8 cellular contexts compared by ENCODE assay signal in genomic region chr20:44746367-44747165, GRCh38. TPM values are rescaled to one million over a fixed set of nuclear protein-coding genes. Genes with fewer than 3 reads are reported as not detected.
A peak's percentile ranks its signal among the peaks of the same experiment; 100 is the strongest.
DNase-seq lines count a peak whose midpoint lies in the region.

No MANE protein-coding gene starts in this region.

- no CpG with 5 or more reads among the region's 12 CpGs for WGBS in trophoblast cell (ENCODE audit: extremely low coverage, insufficient coverage, insufficient read length)

- H3K9me3 ChIP-seq in ES-I3 (ENCODE audit: control insufficient read depth, insufficient read depth, low read length): no peaks in the 10 kb centered on the region
- H3K9me3 ChIP-seq in effector memory CD4-positive, alpha-beta T cell (ENCODE audit: control insufficient read depth, low read length): no peaks in the 10 kb centered on the region
- H3K9me3 ChIP-seq in trophoblast cell (ENCODE audit: insufficient read depth, low read depth, low read length): no peaks in the 10 kb centered on the region

- H3K23ac ChIP-seq in trophoblast cell (ENCODE audit: low read length): no peak overlapping the region

- no peak overlapping the region for H4K8ac ChIP-seq in trophoblast cell (ENCODE audit: low read depth, low read length)

- H3K36me3 ChIP-seq in ES-I3 (ENCODE audit: insufficient read depth, low read length): no peaks in the 10 kb centered on the region
- no peaks in the 10 kb centered on the region for H3K36me3 ChIP-seq in effector memory CD4-positive, alpha-beta T cell (ENCODE audit: control insufficient read depth, insufficient read depth, low read length)
- H3K36me3 ChIP-seq in trophoblast cell (ENCODE audit: control insufficient read depth in 1 of 2, insufficient read depth in 2 of 2, low read length in 2 of 2): no peaks in the 10 kb centered on the region

- H4K91ac ChIP-seq in trophoblast cell (ENCODE audit: low read depth, low read length): no peak overlapping the region

- H3K4me1 ChIP-seq in ES-I3 (ENCODE audit: insufficient read depth, low read length) (0 out of 2 replicates have a peak, but pooled peaks cover 7% of the 10 kb centered on the region), trophoblast cell (ENCODE audit: control insufficient read depth in 1 of 2, insufficient read depth in 2 of 2, low read length in 2 of 2) (peaks cover 2 to 3% of the 10 kb centered on the region in 2 experiments)
- H3K4me1 ChIP-seq in effector memory CD4-positive, alpha-beta T cell (ENCODE audit: control insufficient read depth, insufficient read depth, low read length, poor library complexity, severe bottlenecking): peaks cover 7% of the 10 kb centered on the region

- no peak overlapping the region for H2BK120ac ChIP-seq in trophoblast cell (ENCODE audit: insufficient read depth, low read length, poor library complexity)

- peak overlapping the region; percentile 69 for H3K4me2 ChIP-seq in trophoblast cell (ENCODE audit: low read length)

- H3K79me1 ChIP-seq in trophoblast cell (ENCODE audit: low read length): no peaks in the 10 kb centered on the region

- H3K27ac ChIP-seq in effector memory CD4-positive, alpha-beta T cell (ENCODE audit: insufficient read depth, low read length, poor library complexity, severe bottlenecking): no peak overlapping the region
- no peak overlapping the region for H3K27ac ChIP-seq in trophoblast cell (ENCODE audit: low read depth, low read length)

- no peak overlapping the region for H3K4ac ChIP-seq in trophoblast cell (ENCODE audit: low read depth, low read length)

- H4K12ac ChIP-seq in trophoblast cell (ENCODE audit: low read depth, low read length): no peak overlapping the region

- no peak overlapping the region for H3K14ac ChIP-seq in trophoblast cell (ENCODE audit: low read length)

- H2BK5ac ChIP-seq in trophoblast cell (ENCODE audit: low read depth, low read length, poor library complexity): no peak overlapping the region

- peaks cover 9% of the 10 kb centered on the region for H3K27me3 ChIP-seq in effector memory CD4-positive, alpha-beta T cell (replicated peaks; ENCODE audit: control insufficient read depth, insufficient read depth, low read length, poor library complexity, severe bottlenecking)
- peaks cover 22% of the 10 kb centered on the region for H3K27me3 ChIP-seq in trophoblast cell (ENCODE audit: insufficient read depth, low read length)

- H2AFZ ChIP-seq in trophoblast cell (ENCODE audit: insufficient read depth, low read length, poor library complexity): no peak overlapping the region

- H3K9ac ChIP-seq in ES-I3 (ENCODE audit: low read depth, low read length) (peak overlapping the region; percentile 64; the same call in 1 of the 2 replicates), trophoblast cell (ENCODE audit: low read length) (no peak overlapping the region)

- peak; percentile 99 for DNase-seq in NCI-H345 treated with DMSO at 0.1 percent for 48 hours (lab: John Stamatoyannopoulos, UW; ENCODE audit: unreplicated experiment)
- no peak for DNase-seq in effector memory CD4-positive, alpha-beta T cell
- peak in 1 of 2 donors; percentile 30 for DNase-seq in trophoblast cell
- no peak for DNase-seq in CD1c-positive myeloid dendritic cell (ENCODE audit: extremely low spot score)
- DNase-seq in stimulated activated CD4-positive, alpha-beta T cell treated with anti-CD3 and anti-CD28 coated beads, Interleukin-2, amount 100 ng/mL, for 24 hours: no peak
- DNase-seq in amniotic stem cell (lab: John Stamatoyannopoulos, UW): no peak
- DNase-seq in occipital lobe (lab: John Stamatoyannopoulos, UW): no peak

- no peak overlapping the region for H2BK12ac ChIP-seq in trophoblast cell (ENCODE audit: low read length)

- H3K4me3 ChIP-seq in effector memory CD4-positive, alpha-beta T cell (ENCODE audit: insufficient read depth, low read depth, low read length, poor library complexity, severe bottlenecking): peak overlapping the region; percentile 53
- no peak overlapping the region for H3K4me3 ChIP-seq in trophoblast cell (ENCODE audit: low read depth, low read length)

- no peak overlapping the region for H2AK5ac ChIP-seq in trophoblast cell (ENCODE audit: low read length)

- H3K18ac ChIP-seq in trophoblast cell (ENCODE audit: low read length): no peak overlapping the region

- H3K79me2 ChIP-seq in trophoblast cell (ENCODE audit: control insufficient read depth, insufficient read depth, low read length, poor library complexity): no peaks in the 10 kb centered on the region

RNA-seq across cellular contexts. Expression of gene KCNK15, which starts 0.9 kb away (rescaled TPM):
- not detected in 2 replicates for polyA plus RNA-seq in trophoblast cell (2013)
- total RNA-seq in occipital lobe: not detected

RNA-seq across cellular contexts. Expression of gene CCN5, which starts 31.4 kb away (rescaled TPM):
- not detected in 2 replicates for polyA plus RNA-seq in trophoblast cell (2013)
- not detected for total RNA-seq in occipital lobe
